ENCODE assay signal across 10 cellular contexts in genomic region chr7:5643280-5643679, GRCh38. TPM values are rescaled to one million over a fixed set of nuclear protein-coding genes. Genes with fewer than 3 reads are reported as not detected.
A peak's percentile ranks its signal among the peaks of the same experiment; 100 is the strongest.
DNase-seq lines count a peak whose midpoint lies in the region; ATAC-seq and TF ChIP-seq lines count a peak whose summit lies in the region.
"Had no signal": no experiment of that assay in that cellular context is flagged by ENCODE, and none has a peak within 500 bp of the region (broad histone marks: within the 10 kb centered on the region; RNA-seq: fewer than 3 reads in every experiment).

No MANE protein-coding gene starts in this region.

- no peaks in the 10 kb centered on the region for H3K9me3 ChIP-seq in neutrophil
- H3K9me3 ChIP-seq: SJSA1 had no signal

- no peaks in the 10 kb centered on the region for H3K27me3 Mint-ChIP-seq in effector memory CD8-positive, alpha-beta T cell

- ATAC-seq in effector memory CD8-positive, alpha-beta T cell (replicated peaks), result peak; percentile 79
- ATAC-seq in HG03108 (IDR thresholded peaks at IDR 0.05; ENCODE audit: unreplicated experiment), result no peak

- peaks cover 20% of the 10 kb centered on the region in 2 experiments for H3K4me1 ChIP-seq in neutrophil (ENCODE audit: control insufficient read depth in 1 of 2, insufficient read depth in 1 of 2, low read depth in 1 of 2, low read length in 1 of 2)

- peak overlapping the region; percentile 86 to 91 for H3K27ac Mint-ChIP-seq in effector memory CD8-positive, alpha-beta T cell

- TF ChIP-seq CTCF in neutrophil (IDR thresholded peaks at IDR 0.05), result no peak

- peak overlapping the region; percentile 72 to 74 for H3K4me3 Mint-ChIP-seq in effector memory CD8-positive, alpha-beta T cell

- no peaks in the 10 kb centered on the region for H3K27me3 ChIP-seq in neutrophil
- H3K27me3 ChIP-seq: dorsolateral prefrontal cortex, SJSA1 had no signal

- H3K4me3 ChIP-seq in neutrophil (ENCODE audit: low read depth in 1 of 2, low read length in 1 of 2), result no peak overlapping the region
- H3K4me3 ChIP-seq: dorsolateral prefrontal cortex, SJSA1 had no signal

- H3K36me3 ChIP-seq in neutrophil, result peaks cover 47% of the 10 kb centered on the region

- H3K4me1 Mint-ChIP-seq in effector memory CD8-positive, alpha-beta T cell (ENCODE audit: low read depth in 2 of 2), result peaks cover 31 to 33% of the 10 kb centered on the region in 2 donors

- DNase-seq in H4 (ENCODE audit: low spot score), result peak; percentile 67
- peak in 3 of 5 experiments; percentile 15 to 73 (median 43) for DNase-seq in T-helper 2 cell
- DNase-seq in effector memory CD8-positive, alpha-beta T cell, result peak; percentile 34 to 38 (median 37)
- DNase-seq in putamen (ENCODE audit: low spot score), result no peak
- DNase-seq in NCI-H748 (lab: John Stamatoyannopoulos, UW; ENCODE audit: unreplicated experiment), result no peak
- no peak for DNase-seq in NCI-H2029 (lab: John Stamatoyannopoulos, UW)
- DNase-seq: dorsolateral prefrontal cortex had no signal

- H3K27ac ChIP-seq in neutrophil, result peak overlapping the region; percentile 64
- H3K27ac ChIP-seq: SJSA1 had no signal

- peaks cover 38% of the 10 kb centered on the region for H3K36me3 Mint-ChIP-seq in effector memory CD8-positive, alpha-beta T cell (ENCODE audit: insufficient read depth)

- H3K9me3 Mint-ChIP-seq in effector memory CD8-positive, alpha-beta T cell, result no peaks in the 10 kb centered on the region

RNA-seq across cellular contexts. Expression of gene FSCN1, which starts 50.7 kb away (rescaled TPM):
- total RNA-seq in H4 (2014; rRNA removed; shearing (Covaris generic)), result 173 and 225 TPM in 2 replicates

Comparison
In these comparisons a context has a peak if more than half of its experiments do, and no peak if none do; other contexts are left out.
1. DNase-seq: peak in H4 (single experiment), T-helper 2 cell (3 of 5) and effector memory CD8-positive, alpha-beta T cell (3 of 3); none in putamen (single experiment), NCI-H748 (single experiment) and NCI-H2029 (single experiment).